In genomic region chr20:32792316-32792715, GRCh38 we compare ENCODE assay signal across 1 cellular context.
TF ChIP-seq lines count a peak whose summit lies in the region.

No MANE protein-coding gene starts in this region.

TF ChIP-seq in GM12878, 131 proteins besides CTCF, POLR2A, EP300 and RAD21 (continues in another document):
- TF ChIP-seq POLR2AphosphoS2 (IDR thresholded peaks at IDR 0.05; ENCODE audit: low read depth, low read length) (no peak), DPF2 (IDR thresholded peaks at IDR 0.05) (peak; percentile 53), CBFB (IDR thresholded peaks at IDR 0.05; ENCODE audit: low read depth) (peak; percentile 78), SP1 (IDR thresholded peaks at IDR 0.05; ENCODE audit: low read depth, low read length) (peak; percentile 63), SUZ12 (IDR thresholded peaks at IDR 0.05; ENCODE audit: unreplicated experiment) (no peak), GATAD2B (conservative IDR thresholded peaks at IDR 0.05; ENCODE audit: low read depth) (no peak), IRF4 (IDR thresholded peaks at IDR 0.05; ENCODE audit: low read depth, low read length) (0 out of 2 replicates have a peak, but pooled peaks have one; percentile 15), BCLAF1 (IDR thresholded peaks at IDR 0.05) (no peak), RAD51 (IDR thresholded peaks at IDR 0.05) (no peak), EZH2 (IDR thresholded peaks at IDR 0.05; ENCODE audit: borderline replicate concordance, control insufficient read depth, low read depth, low read length) (no peak), E4F1 (IDR thresholded peaks at IDR 0.05; ENCODE audit: borderline replicate concordance, partially characterized antibody) (no peak), CREM (IDR thresholded peaks at IDR 0.05; ENCODE audit: low read depth) (peak; percentile 58; the same call in 1 of the 2 replicates), CHD4 (IDR thresholded peaks at IDR 0.05) (no peak), ZNF274 (IDR thresholded peaks at IDR 0.05; ENCODE audit: insufficient read depth, insufficient read length) (no peak), SRF (IDR thresholded peaks at IDR 0.05; ENCODE audit: low read depth in 2 of 2, low read length in 2 of 2) (no peak), CHD1 (IDR thresholded peaks at IDR 0.05; ENCODE audit: low read depth, low read length) (no peak), ZNF217 (IDR thresholded peaks at IDR 0.05) (no peak), SMARCA5 (IDR thresholded peaks at IDR 0.05) (no peak), SMC3 (IDR thresholded peaks at IDR 0.05; ENCODE audit: borderline replicate concordance, low read length) (no peak), EGR1 (IDR thresholded peaks at IDR 0.05; ENCODE audit: borderline replicate concordance in 1 of 2, low read depth in 2 of 2, low read length in 2 of 2) (peak in 1 of 2 experiments; percentile 53; a peak in 1 of 3 replicates), NR2C1 (IDR thresholded peaks at IDR 0.05) (no peak), RELB (IDR thresholded peaks at IDR 0.05; ENCODE audit: low read depth) (peak; percentile 74; the same call in 1 of the 2 replicates), ZBTB11 (CRISPR knock-in tag; IDR thresholded peaks at IDR 0.05) (no peak), FOS (IDR thresholded peaks at IDR 0.05; ENCODE audit: borderline replicate concordance, extremely low read depth, insufficient read length) (no peak), CHD2 (IDR thresholded peaks at IDR 0.05; ENCODE audit: borderline replicate concordance, low read depth, low read length) (peak; percentile 48; the same call in 1 of the 2 replicates), NBN (IDR thresholded peaks at IDR 0.05) (peak; percentile 84), IKZF2 (IDR thresholded peaks at IDR 0.05) (peak; percentile 79), BCL11A (IDR thresholded peaks at IDR 0.05; ENCODE audit: low read depth, low read length) (0 out of 2 replicates have a peak, but pooled peaks have one; percentile 46), TAF1 (IDR thresholded peaks at IDR 0.05; ENCODE audit: borderline replicate concordance, low read depth, low read length) (no peak), SKIL (IDR thresholded peaks at IDR 0.05; ENCODE audit: low read depth, poor library complexity, severe bottlenecking) (peak; percentile 36), SMAD5 (IDR thresholded peaks at IDR 0.05; ENCODE audit: low read depth) (no peak), IRF3 (IDR thresholded peaks at IDR 0.05) (no peak), WRNIP1 (IDR thresholded peaks at IDR 0.05; ENCODE audit: borderline replicate concordance, low read depth, low read length) (no peak), PML (IDR thresholded peaks at IDR 0.05; ENCODE audit: low read length) (no peak), ATF3 (IDR thresholded peaks at IDR 0.05; ENCODE audit: borderline replicate concordance, extremely low read depth, low read depth, low read length) (no peak), ZNF687 (IDR thresholded peaks at IDR 0.05) (no peak), RCOR1 (conservative IDR thresholded peaks at IDR 0.05; ENCODE audit: low read depth, low read length) (no peak), KAT2A (conservative IDR thresholded peaks at IDR 0.05; ENCODE audit: control insufficient read depth, low read depth, low read length) (no peak), NR2F1 (conservative IDR thresholded peaks at IDR 0.05) (0 out of 2 replicates have a peak, but pooled peaks have one; percentile 35), BRCA1 (IDR thresholded peaks at IDR 0.05; ENCODE audit: low read depth, low read length) (no peak), ZNF384 (IDR thresholded peaks at IDR 0.05; ENCODE audit: borderline replicate concordance, low read depth, low read length) (no peak), CBX3 (IDR thresholded peaks at IDR 0.05; ENCODE audit: borderline replicate concordance, low read depth) (no peak), GABPA (IDR thresholded peaks at IDR 0.05; ENCODE audit: low read depth) (no peak), IRF5 (IDR thresholded peaks at IDR 0.05; ENCODE audit: borderline replicate concordance) (no peak), MEF2A (IDR thresholded peaks at IDR 0.05; ENCODE audit: insufficient read depth, low read depth, low read length) (peak; percentile 54; the same call in 1 of the 2 replicates)
